In genomic region chr1:212665241-212666115, GRCh38 we compare ENCODE assay signal across 8 cellular contexts. TPM values are rescaled to one million over a fixed set of nuclear protein-coding genes. Genes with fewer than 3 reads are reported as not detected.
DNase-seq lines count a peak whose midpoint lies in the region; ATAC-seq and TF ChIP-seq lines count a peak whose summit lies in the region.

No MANE protein-coding gene starts in this region.

- H3K27me3 Mint-ChIP-seq in activated CD4-positive, alpha-beta T cell treated with anti-CD3 and anti-CD28 coated beads, Interleukin-2, amount 10 ng/mL, durations not matched to agents 24 days and 14 days, result peaks cover 24% of the 10 kb centered on the region

- DNase-seq in A673 (ENCODE audit: low spot score), result peak; percentile 87
- peak; percentile 35 to 69 for DNase-seq in NCI-H446 (lab: John Stamatoyannopoulos, UW)
- peak; percentile 94 for DNase-seq in activated CD4-positive, alpha-beta T cell treated with anti-CD3 and anti-CD28 coated beads, Interleukin-2, amount 10 ng/mL, durations not matched to agents 24 days and 14 days
- peak; percentile 75 for DNase-seq in dedifferentiated amniotic fluid mesenchymal stem cell (ENCODE audit: extremely low spot score)
- DNase-seq in right lobe of liver, result peak; percentile 84 to 89 (median 88)
- DNase-seq in stimulated activated CD4-positive, alpha-beta T cell treated with anti-CD3 and anti-CD28 coated beads, Interleukin-4, amount 100 ng/mL, for 1 hour, result peak; percentile 87

- H3K4me3 Mint-ChIP-seq in activated CD4-positive, alpha-beta T cell treated with anti-CD3 and anti-CD28 coated beads, Interleukin-2, amount 10 ng/mL, durations not matched to agents 24 days and 14 days, result peak overlapping the region; percentile 76

- H3K9me3 Mint-ChIP-seq in activated CD4-positive, alpha-beta T cell treated with anti-CD3 and anti-CD28 coated beads, Interleukin-2, amount 10 ng/mL, durations not matched to agents 24 days and 14 days, result no peaks in the 10 kb centered on the region

- H3K27me3 ChIP-seq in A673 (replicated peaks; ENCODE audit: insufficient read depth, low read depth, low read length, poor library complexity), result no peaks in the 10 kb centered on the region
- H3K27me3 ChIP-seq in right lobe of liver, result no peaks in the 10 kb centered on the region

- peak; percentile 97 for TF ChIP-seq CTCF in A673 (conservative IDR thresholded peaks at IDR 0.05; ENCODE audit: low read depth, low read length)
- peak; percentile 94 to 99 (median 96) for TF ChIP-seq CTCF in right lobe of liver (IDR thresholded peaks at IDR 0.05)

- POLR2A ChIA-PET in A673 (lab: Charles Lee; ENCODE audit: low non-redundant PET), result interaction anchor here (0.6 kb wide), 2 partner anchors 57 to 239 kb away, joined by 3 to 5 read pairs; partner anchors contain the start of gene ATF3

- BruUV-seq in A673 (replicated peaks; lab: Mats Ljungman, UMichigan), result no TSS peak

- ATAC-seq in GM18858 (IDR thresholded peaks at IDR 0.05; ENCODE audit: unreplicated experiment), result peak; percentile 84
- peak; percentile 87 for ATAC-seq in HG03108 (IDR thresholded peaks at IDR 0.05; ENCODE audit: unreplicated experiment)
- peak; percentile 93 to 97 (median 96) for ATAC-seq in right lobe of liver

- TF ChIP-seq POLR2A in right lobe of liver (IDR thresholded peaks at IDR 0.05), result no peak

- peaks cover 17% of the 10 kb centered on the region for H3K4me1 ChIP-seq in A673 (ENCODE audit: insufficient read depth, low read length, poor library complexity, severe bottlenecking)
- no peaks in the 10 kb centered on the region for H3K4me1 ChIP-seq in right lobe of liver

- H3K4me3 ChIP-seq in A673 (ENCODE audit: low read depth, low read length, poor library complexity, severe bottlenecking), result peak overlapping the region; percentile 50
- H3K4me3 ChIP-seq in right lobe of liver, result peak overlapping the region; percentile 55 to 62 (median 55)

- no peaks in the 10 kb centered on the region for H3K36me3 Mint-ChIP-seq in activated CD4-positive, alpha-beta T cell treated with anti-CD3 and anti-CD28 coated beads, Interleukin-2, amount 10 ng/mL, durations not matched to agents 24 days and 14 days (ENCODE audit: low read depth)

- WGBS in right lobe of liver (ENCODE audit: insufficient coverage, low coverage, low lambda C conversion rate, missing lambda C conversion rate), result 18% methylated on average over 20 of the region's 37 CpGs

- CTCF ChIA-PET in A673 (lab: Charles Lee), result interaction anchor here (0.5 to 1.3 kb wide), 13 partner anchors 10 to 399 kb away, joined by 3 to 14 read pairs (median 4); partner anchors contain the start of genes BATF3 and FLVCR1

- H3K27ac ChIP-seq in A673 (ENCODE audit: low read depth, low read length, poor library complexity, severe bottlenecking) (peak overlapping the region; percentile 49), right lobe of liver (peak overlapping the region; percentile 53 to 69 (median 65))

- peaks cover 27% of the 10 kb centered on the region for H3K4me1 Mint-ChIP-seq in activated CD4-positive, alpha-beta T cell treated with anti-CD3 and anti-CD28 coated beads, Interleukin-2, amount 10 ng/mL, durations not matched to agents 24 days and 14 days

- intact Hi-C loops in A673 (cut with micrococcal nuclease; ENCODE audit: unreplicated experiment), result loop anchor here (1.0 to 5.0 kb wide), 3 partner anchors 117 to 330 kb away; no protein-coding TSS in a partner anchor
- intact Hi-C loops in activated CD4-positive, alpha-beta T cell treated with anti-CD3 and anti-CD28 coated beads, Interleukin-2, amount 10 ng/mL, durations not matched to agents 24 days and 14 days (cut with micrococcal nuclease), result loop anchor here (1.0 kb wide), 4 partner anchors 34 to 330 kb away; partner anchors contain the start of gene BATF3
- intact Hi-C loops in right lobe of liver (cut with DNase I), result no loop called here

- H3K36me3 ChIP-seq in A673 (ENCODE audit: insufficient read depth, low read length, poor library complexity, severe bottlenecking) (no peaks in the 10 kb centered on the region), right lobe of liver (no peaks in the 10 kb centered on the region)

- H3K27ac Mint-ChIP-seq in activated CD4-positive, alpha-beta T cell treated with anti-CD3 and anti-CD28 coated beads, Interleukin-2, amount 10 ng/mL, durations not matched to agents 24 days and 14 days, result peak overlapping the region; percentile 66

- H3K9me3 ChIP-seq in A673 (ENCODE audit: low read depth, low read length, poor library complexity, severe bottlenecking) (no peaks in the 10 kb centered on the region), right lobe of liver (no peaks in the 10 kb centered on the region)

RNA-seq across cellular contexts. Expression of gene BATF3, which starts 34.2 kb away (rescaled TPM):
- total RNA-seq in A673 (2021), result 4.1 and 6.9 TPM in 2 replicates
- total RNA-seq in activated CD4-positive, alpha-beta T cell treated with anti-CD3 and anti-CD28 coated beads, Interleukin-2, amount 10 ng/mL, durations not matched to agents 24 days and 14 days, result 100.0 and 100 TPM in 2 replicates
- total RNA-seq in right lobe of liver, result 1 to 10 TPM in 2 of 6 experiments, under 1 TPM in 1, not detected in 3; 0.68 to 2.7 (median 1.2) TPM

RNA-seq across cellular contexts. Expression of gene ATF3, which starts 56.9 kb away (rescaled TPM):
- 12.6 and 16.0 TPM in 2 replicates for total RNA-seq in A673 (2021)
- total RNA-seq in activated CD4-positive, alpha-beta T cell treated with anti-CD3 and anti-CD28 coated beads, Interleukin-2, amount 10 ng/mL, durations not matched to agents 24 days and 14 days, result 21.2 and 29.5 TPM in 2 replicates
- total RNA-seq in right lobe of liver, result 10 to 100 TPM in 5 of 6 experiments, 1 to 10 TPM in 1; 3.7 to 77.2 (median 15.1) TPM

Comparison
In these comparisons a context has a peak if more than half of its experiments do, and no peak if none do; other contexts are left out.
1. Peak in every context shown above with its lines: DNase-seq, ATAC-seq, H3K4me3 ChIP-seq and H3K27ac ChIP-seq.
2. RNA of gene BATF3, which starts 34.2 kb away (total RNA-seq): 100.0 to 100 TPM in activated CD4-positive, alpha-beta T cell treated with anti-CD3 and anti-CD28 coated beads, Interleukin-2, amount 10 ng/mL, durations not matched to agents 24 days and 14 days; 4.1 to 6.9 TPM in A673 and 0.68 to 2.7 TPM in right lobe of liver; every median in the first group is over 10 times any median in the second.
3. intact Hi-C loops: an anchor here in A673 (1.0 to 5.0 kb wide) and activated CD4-positive, alpha-beta T cell treated with anti-CD3 and anti-CD28 coated beads, Interleukin-2, amount 10 ng/mL, durations not matched to agents 24 days and 14 days (1.0 kb wide); none called in right lobe of liver.